17 cellular contexts compared by ENCODE assay signal in the genomic region with DNA sequence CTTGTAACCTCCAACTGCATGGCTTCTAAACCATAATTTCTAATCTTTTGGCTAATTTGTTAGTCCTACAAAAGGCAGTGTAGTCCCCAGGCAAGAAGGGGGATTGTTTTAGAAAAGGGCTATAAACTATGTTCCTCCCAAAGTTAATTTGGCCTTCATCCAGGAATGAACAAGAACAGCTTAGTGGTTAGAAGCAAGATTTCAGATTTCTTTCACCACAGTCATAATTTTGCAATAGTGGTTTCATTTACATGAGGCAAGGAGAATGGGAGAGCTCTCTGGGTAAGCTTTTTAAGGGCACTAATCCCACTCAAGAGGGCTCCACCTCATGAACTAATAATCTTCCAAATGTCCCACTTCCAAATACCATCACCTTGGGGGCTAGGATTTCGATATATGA.
"Had no signal": no experiment of that assay in that cellular context is flagged by ENCODE, and none has a peak within 500 bp of the region (broad histone marks: within the 10 kb centered on the region; RNA-seq: fewer than 3 reads in every experiment).

No MANE protein-coding gene starts in this region.

- H3K4me3 ChIP-seq: prostate gland, skin epidermis, tibial artery had no signal

- H3K9me3 ChIP-seq: prostate gland, tibial artery had no signal

- H3K36me3 ChIP-seq: prostate gland, tibial artery had no signal

- ATAC-seq: activated naive CD8-positive, alpha-beta T cell treated with anti-CD3 and anti-CD28 coated beads, Interleukin-2, amount 50 U/mL, for 24 hours; activated T-helper 17 cell treated with anti-CD3 and anti-CD28 coated beads, Interleukin-2, amount 50 U/mL, for 72 hours; right cardiac atrium had no signal

- H3K27me3 ChIP-seq: tibial artery had no signal

- H3K27ac ChIP-seq: prostate gland, skin epidermis, tibial artery, VCaP had no signal

- H3K4me1 ChIP-seq: prostate gland, tibial artery had no signal

- DNase-seq: activated CD4-positive, alpha-beta T cell treated with anti-CD3 and anti-CD28 coated beads for 1 hour; activated CD4-positive, alpha-beta T cell treated with anti-CD3 and anti-CD28 coated beads, Interleukin-2, amount 50 U/mL, for 4 hours; activated naive CD4-positive, alpha-beta T cell treated with anti-CD3 and anti-CD28 coated beads for 36 hours; activated naive CD8-positive, alpha-beta T cell treated with anti-CD3 and anti-CD28 coated beads, Interleukin-2, amount 50 U/mL, for 24 hours; activated T-cell treated with anti-CD3 and anti-CD28 coated beads for 4 hours; aorta; effector memory CD4-positive, alpha-beta T cell; foreskin fibroblast; glutamatergic neuron; right cardiac atrium; stimulated activated CD4-positive, alpha-beta T cell treated with anti-CD3 and anti-CD28 coated beads, Interleukin-4, amount 100 ng/mL, for 24 hours; stimulated activated naive CD4-positive, alpha-beta T cell; tibial artery had no signal
